In genomic region chr18:79962311-79962710, GRCh38 we compare ENCODE assay signal across 13 cellular contexts. TPM values are rescaled to one million over a fixed set of nuclear protein-coding genes. Genes with fewer than 3 reads are reported as not detected.
DNase-seq lines count a peak whose midpoint lies in the region; ATAC-seq and TF ChIP-seq lines count a peak whose summit lies in the region.
"Had no signal": no experiment of that assay in that cellular context is flagged by ENCODE, and none has a peak within 500 bp of the region (broad histone marks: within the 10 kb centered on the region; RNA-seq: fewer than 3 reads in every experiment).

No MANE protein-coding gene starts in this region.

- H3K9me3 ChIP-seq in BLaER1, result no peaks in the 10 kb centered on the region
- no peaks in the 10 kb centered on the region for H3K9me3 ChIP-seq in PC-9 (ENCODE audit: insufficient read depth, low read depth)
- H3K9me3 ChIP-seq in neuronal stem cell (replicated peaks in 1 of 2; ENCODE audit: control insufficient read depth in 2 of 2, insufficient read depth in 1 of 2, low read depth in 1 of 2, low read length in 2 of 2), result no peaks in the 10 kb centered on the region
- H3K9me3 ChIP-seq: Peyer's patch had no signal

- no peak overlapping the region for H4K91ac ChIP-seq in neuronal stem cell (ENCODE audit: low read depth, low read length, poor library complexity)

- no peak overlapping the region for H2BK120ac ChIP-seq in neuronal stem cell (ENCODE audit: low read depth, low read length)

- intact Hi-C loops in PC-9 (cut with micrococcal nuclease; ENCODE audit: unreplicated experiment), result loop anchor here (5.0 kb wide), 1 partner anchor 170 kb away; no protein-coding TSS in a partner anchor

- CTCF ChIA-PET in PC-9 (lab: Charles Lee), result no interaction called here
- CTCF ChIA-PET in activated CD8-positive, alpha-beta memory T cell treated with anti-CD3 and anti-CD28 coated beads, Interleukin-2, amount 10 ng/mL, durations not matched to agents 7 days and 5 days (lab: Charles Lee), result interaction anchor here (1.0 to 4.3 kb wide), 3 partner anchors 10 to 73 kb away, joined by 4 to 47 read pairs (median 4); partner anchors contain the start of genes SLC66A2 and TXNL4A

- ATAC-seq in activated CD8-positive, alpha-beta memory T cell treated with anti-CD3 and anti-CD28 coated beads, Interleukin-2, amount 10 ng/mL, durations not matched to agents 7 days and 5 days, result no peak
- ATAC-seq: activated CD8-positive, alpha-beta T cell treated with anti-CD3 and anti-CD28 coated beads, Interleukin-2, amount 10 ng/mL, durations not matched to agents 7 days and 5 days had no signal

- H3K4ac ChIP-seq in neuronal stem cell (ENCODE audit: low read length), result no peak overlapping the region

- H2AK5ac ChIP-seq in neuronal stem cell (ENCODE audit: low read depth, low read length), result peak overlapping the region; percentile 82

- H3K23ac ChIP-seq in neuronal stem cell (ENCODE audit: low read depth, low read length, poor library complexity), result peak overlapping the region; percentile 23

- no TSS peak for BruUV-seq in PC-9 (replicated peaks; lab: Mats Ljungman, UMichigan)

- H3K4me2 ChIP-seq in BLaER1 (peak overlapping the region; percentile 7; the same call in 1 of the 2 replicates), PC-9 (peak overlapping the region; percentile 56), neuronal stem cell (ENCODE audit: insufficient read depth, low read length, poor library complexity, severe bottlenecking) (no peak overlapping the region)

- H3K79me1 ChIP-seq in neuronal stem cell (ENCODE audit: low read depth, low read length), result peaks cover 3% of the 10 kb centered on the region

- POLR2A ChIA-PET in PC-9 (lab: Charles Lee; ENCODE audit: unreplicated experiment), result interaction anchor here (1.1 kb wide), 1 partner anchor 26 kb away, joined by 14 read pairs; the partner anchor contains the start of gene TXNL4A

- no peak overlapping the region for H3K27ac Mint-ChIP-seq in activated CD8-positive, alpha-beta memory T cell treated with anti-CD3 and anti-CD28 coated beads, Interleukin-2, amount 10 ng/mL, durations not matched to agents 7 days and 5 days

- TF ChIP-seq CTCF in PC-9 (conservative IDR thresholded peaks at IDR 0.05), result no peak

- H3K4me1 ChIP-seq in BLaER1, result peaks cover 40% of the 10 kb centered on the region
- peaks cover 47% of the 10 kb centered on the region for H3K4me1 ChIP-seq in PC-9 (replicated peaks; ENCODE audit: insufficient read depth)
- peaks cover 6 to 22% of the 10 kb centered on the region in 2 donors for H3K4me1 ChIP-seq in neuronal stem cell (ENCODE audit: control insufficient read depth in 2 of 2, insufficient read depth in 1 of 2, low read depth in 1 of 2, low read length in 2 of 2)

- H3K27me3 Mint-ChIP-seq in activated CD8-positive, alpha-beta memory T cell treated with anti-CD3 and anti-CD28 coated beads, Interleukin-2, amount 10 ng/mL, durations not matched to agents 7 days and 5 days, result peaks cover 23% of the 10 kb centered on the region

- H4K8ac ChIP-seq in neuronal stem cell (ENCODE audit: low read depth, low read length), result no peak overlapping the region

- no peaks in the 10 kb centered on the region for H3K9me3 Mint-ChIP-seq in activated CD8-positive, alpha-beta memory T cell treated with anti-CD3 and anti-CD28 coated beads, Interleukin-2, amount 10 ng/mL, durations not matched to agents 7 days and 5 days (ENCODE audit: low read depth)
- H3K9me3 Mint-ChIP-seq: natural killer cell had no signal

- H3K4me3 Mint-ChIP-seq in activated CD8-positive, alpha-beta memory T cell treated with anti-CD3 and anti-CD28 coated beads, Interleukin-2, amount 10 ng/mL, durations not matched to agents 7 days and 5 days, result no peak overlapping the region

- WGBS in neuronal stem cell (ENCODE audit: extremely low coverage in 2 of 2, insufficient read length in 2 of 2, insufficient replicate concordance in 1 of 2), 2 donors, result no CpG with 5 or more reads among the region's 10 CpGs

- H3K14ac ChIP-seq in neuronal stem cell (ENCODE audit: low read length), result no peak overlapping the region

- DNase-seq in PC-9 (peak; percentile 75 to 79), epithelial cell of prostate (ENCODE audit: low read depth, low spot score) (no peak), neuronal stem cell (ENCODE audit: low spot score) (no peak), H7 (no peak), HuH-7 (ENCODE audit: low spot score) (no peak), NCI-H82 treated with DMSO at 0.1 percent for 48 hours (lab: John Stamatoyannopoulos, UW; ENCODE audit: unreplicated experiment) (no peak)
- DNase-seq in activated CD8-positive, alpha-beta memory T cell treated with anti-CD3 and anti-CD28 coated beads, Interleukin-2, amount 10 ng/mL, durations not matched to agents 7 days and 5 days, result no peak
- DNase-seq: natural killer cell, T1000 had no signal

- H4K20me1 ChIP-seq in BLaER1 (peaks cover 36% of the 10 kb centered on the region), PC-9 (ENCODE audit: insufficient read depth) (no peaks in the 10 kb centered on the region)

- no peak overlapping the region for H2BK12ac ChIP-seq in neuronal stem cell (ENCODE audit: low read length)

- H3K9me2 ChIP-seq in PC-9 (ENCODE audit: insufficient read depth), result no peaks in the 10 kb centered on the region

- H3K36me3 ChIP-seq in BLaER1 (no peaks in the 10 kb centered on the region), PC-9 (ENCODE audit: low read depth) (peaks cover 3% of the 10 kb centered on the region; the same call in 1 of the 2 replicates), neuronal stem cell (replicated peaks in 1 of 2; ENCODE audit: control insufficient read depth in 2 of 2, insufficient read depth in 2 of 2, low read length in 2 of 2) (no peaks in the 10 kb centered on the region), H7 (replicated peaks; ENCODE audit: control insufficient read depth, insufficient read depth, low read length) (no peaks in the 10 kb centered on the region)

- peaks cover 28% of the 10 kb centered on the region; the same call in 1 of the 2 replicates for H3F3A ChIP-seq in PC-9 (ENCODE audit: insufficient read depth, low read depth)

- no peak overlapping the region for H2BK5ac ChIP-seq in neuronal stem cell (ENCODE audit: low read length)

- H2BK15ac ChIP-seq in neuronal stem cell (ENCODE audit: low read length), result peak overlapping the region; percentile 11

- H3K27me3 ChIP-seq in BLaER1 (no peaks in the 10 kb centered on the region), PC-9 (ENCODE audit: insufficient read depth, low read depth) (no peaks in the 10 kb centered on the region), neuronal stem cell (ENCODE audit: control insufficient read depth in 3 of 3, insufficient read depth in 3 of 3, low read depth in 1 of 3, low read length in 3 of 3) (peaks cover 0 to 11% (median 0%) of the 10 kb centered on the region in 3 experiments), H7 (ENCODE audit: control insufficient read depth, insufficient read depth, low read length) (peaks cover 62% of the 10 kb centered on the region)
- H3K27me3 ChIP-seq: Peyer's patch had no signal

- H3K9ac ChIP-seq in BLaER1 (no peak overlapping the region), neuronal stem cell (ENCODE audit: low read depth, low read length, poor library complexity) (peak overlapping the region; percentile 70)

- H2AFZ ChIP-seq in PC-9 (no peak overlapping the region), neuronal stem cell (ENCODE audit: low read length) (no peak overlapping the region)

- H3K36me3 Mint-ChIP-seq in activated CD8-positive, alpha-beta memory T cell treated with anti-CD3 and anti-CD28 coated beads, Interleukin-2, amount 10 ng/mL, durations not matched to agents 7 days and 5 days, result peaks cover 5% of the 10 kb centered on the region
- H3K36me3 Mint-ChIP-seq: natural killer cell had no signal

- H3K18ac ChIP-seq in neuronal stem cell (ENCODE audit: low read length), result peak overlapping the region; percentile 15

- H3K27ac ChIP-seq in BLaER1 (no peak overlapping the region), PC-9 (peak overlapping the region; percentile 43), epithelial cell of prostate (peak overlapping the region; percentile 69), neuronal stem cell (replicated peaks; ENCODE audit: low read length) (no peak overlapping the region)
- H3K27ac ChIP-seq: C4-2B, Peyer's patch had no signal

- H3K79me2 ChIP-seq in PC-9 (ENCODE audit: low read depth), result peaks cover 24% of the 10 kb centered on the region

- H3K4me3 ChIP-seq in BLaER1 (no peak overlapping the region), PC-9 (no peak overlapping the region), neuronal stem cell (ENCODE audit: low read length in 2 of 2) (no peak overlapping the region), H7 (ENCODE audit: insufficient read depth, low read depth, low read length) (no peak overlapping the region)

- peaks cover 46% of the 10 kb centered on the region for H3K4me1 Mint-ChIP-seq in activated CD8-positive, alpha-beta memory T cell treated with anti-CD3 and anti-CD28 coated beads, Interleukin-2, amount 10 ng/mL, durations not matched to agents 7 days and 5 days

RNA-seq across cellular contexts. Expression of gene HSBP1L1, which starts 2.1 kb away (rescaled TPM):
- total RNA-seq in PC-9 (2021), result 32.6 and 41.5 TPM in 2 replicates
- 2.1 TPM for polyA plus RNA-seq in neuronal stem cell (2013, experiment 1 of 2)
- polyA plus RNA-seq in neuronal stem cell (2013, experiment 2 of 2), result 2.0 TPM
- total RNA-seq in H7 (2014; rRNA removed; shearing (Covaris generic)), result 1.6 and 2.8 TPM in 2 replicates
- total RNA-seq in activated CD8-positive, alpha-beta memory T cell treated with anti-CD3 and anti-CD28 coated beads, Interleukin-2, amount 10 ng/mL, durations not matched to agents 7 days and 5 days, result 1 to 10 TPM; 1.1 to 5.0 TPM

RNA-seq across cellular contexts. Expression of gene SLC66A2, which starts 10.9 kb away (rescaled TPM):
- total RNA-seq in PC-9 (2021), result 24.3 and 28.0 TPM in 2 replicates
- 19.1 TPM for polyA plus RNA-seq in neuronal stem cell (2013, experiment 1 of 2)
- polyA plus RNA-seq in neuronal stem cell (2013, experiment 2 of 2), result 18.6 TPM
- total RNA-seq in H7 (2014; rRNA removed; shearing (Covaris generic)), result 19.6 and 28.6 TPM in 2 replicates
- 10 to 100 TPM; 23.4 TPM for total RNA-seq in activated CD8-positive, alpha-beta memory T cell treated with anti-CD3 and anti-CD28 coated beads, Interleukin-2, amount 10 ng/mL, durations not matched to agents 7 days and 5 days

RNA-seq across cellular contexts. Expression of gene TXNL4A, which starts 26.1 kb away (rescaled TPM):
- 106 and 120 TPM in 2 replicates for total RNA-seq in PC-9 (2021)
- 113 TPM for polyA plus RNA-seq in neuronal stem cell (2013, experiment 1 of 2)
- polyA plus RNA-seq in neuronal stem cell (2013, experiment 2 of 2), result 115 TPM
- total RNA-seq in H7 (2014; rRNA removed; shearing (Covaris generic)), result 80.2 and 98.4 TPM in 2 replicates
- total RNA-seq in activated CD8-positive, alpha-beta memory T cell treated with anti-CD3 and anti-CD28 coated beads, Interleukin-2, amount 10 ng/mL, durations not matched to agents 7 days and 5 days, result 100 to 1,000 TPM; 140 to 151 TPM

Comparison
In these comparisons a context has a peak if more than half of its experiments do, and no peak if none do; other contexts are left out.
1. H3K27ac ChIP-seq: peak in PC-9 (single experiment) and epithelial cell of prostate (single experiment); none in BLaER1 (single experiment) and neuronal stem cell (single experiment).
2. DNase-seq: peak in PC-9 (2 of 2); none in epithelial cell of prostate (single experiment), neuronal stem cell (single experiment), H7 (single experiment), activated CD8-positive, alpha-beta memory T cell treated with anti-CD3 and anti-CD28 coated beads, Interleukin-2, amount 10 ng/mL, durations not matched to agents 7 days and 5 days (single experiment), HuH-7 (single experiment) and NCI-H82 treated with DMSO at 0.1 percent for 48 hours (single experiment).